Comparison of ENCODE assay signal across 33 cellular contexts in the genomic region with DNA sequence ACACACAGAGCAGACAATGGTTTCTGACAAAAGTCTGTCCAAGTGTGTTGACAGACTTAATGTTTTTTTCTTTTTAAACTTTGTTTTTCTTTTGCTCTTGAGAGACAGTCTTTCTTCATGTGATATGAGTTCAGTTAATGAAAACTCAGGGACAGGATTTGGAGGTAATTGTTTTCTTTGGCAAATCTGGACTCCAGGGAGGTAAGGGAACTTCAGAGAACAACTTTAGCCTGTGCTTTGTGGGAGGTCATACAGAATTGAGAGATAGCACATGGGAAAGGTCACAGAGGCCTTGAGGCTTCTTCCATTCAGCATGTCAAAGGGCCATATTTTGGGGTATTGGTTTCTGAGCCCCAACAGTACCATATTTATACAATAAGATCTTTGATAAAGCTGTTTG. TPM values are rescaled to one million over a fixed set of nuclear protein-coding genes. Genes with fewer than 3 reads are reported as not detected.
"Had no signal": no experiment of that assay in that cellular context is flagged by ENCODE, and none has a peak within 500 bp of the region (broad histone marks: within the 10 kb centered on the region; RNA-seq: fewer than 3 reads in every experiment).

No MANE protein-coding gene starts in this region.

- H3K27me3 ChIP-seq: colonic mucosa, dorsolateral prefrontal cortex, esophagus muscularis mucosa, esophagus squamous epithelium, foreskin keratinocyte, gastrocnemius medialis, heart left ventricle, heart right ventricle, hepatocyte had no signal

- H3K4me1 Mint-ChIP-seq: endodermal cell had no signal

- H3K4me3 Mint-ChIP-seq: dendritic cell treated with granulocyte-macrophage colony-stimulating factor and Interleukin-4, amounts not matched to agents 40 ng/mL and 50 ng/mL, for 4 days; effector memory CD8-positive, alpha-beta T cell; endodermal cell had no signal

- H2AFZ ChIP-seq: hepatocyte had no signal

- H3K27ac Mint-ChIP-seq: dendritic cell treated with granulocyte-macrophage colony-stimulating factor and Interleukin-4, amounts not matched to agents 40 ng/mL and 50 ng/mL, for 4 days; effector memory CD8-positive, alpha-beta T cell; endodermal cell had no signal

- H3K4me2 ChIP-seq: hepatocyte had no signal

- ATAC-seq: effector memory CD8-positive, alpha-beta T cell; esophagus mucosa; foreskin keratinocyte; gastrocnemius medialis; heart left ventricle; heart right ventricle had no signal

- DNase-seq: colonic mucosa; cortex of kidney; dermis blood vessel endothelial cell; dorsolateral prefrontal cortex; effector CD4-positive, alpha-beta T cell; effector CD8-positive, alpha-beta T cell; effector memory CD4-positive, alpha-beta T cell; effector memory CD8-positive, alpha-beta T cell; endodermal cell; erythroblast; esophagus squamous epithelium; foreskin fibroblast; foreskin keratinocyte; foreskin melanocyte; gastrocnemius medialis; glutamatergic neuron; head of caudate nucleus; heart left ventricle; heart right ventricle had no signal

- H3K79me2 ChIP-seq: hepatocyte had no signal

- H3K27ac ChIP-seq: colonic mucosa, coronary artery, dorsolateral prefrontal cortex, epithelial cell of prostate, esophagus muscularis mucosa, esophagus squamous epithelium, foreskin keratinocyte, gastrocnemius medialis, heart left ventricle, heart right ventricle, hepatocyte had no signal

- H3K27me3 Mint-ChIP-seq: dendritic cell treated with granulocyte-macrophage colony-stimulating factor and Interleukin-4, amounts not matched to agents 40 ng/mL and 50 ng/mL, for 4 days had no signal

- H3K36me3 ChIP-seq: colonic mucosa, esophagus muscularis mucosa, esophagus squamous epithelium, gastrocnemius medialis, heart left ventricle, heart right ventricle had no signal

- H3K9me3 ChIP-seq: colonic mucosa, esophagus muscularis mucosa, esophagus squamous epithelium, gastrocnemius medialis had no signal

- H3K4me1 ChIP-seq: colonic mucosa, esophagus muscularis mucosa, esophagus squamous epithelium, foreskin keratinocyte, gastrocnemius medialis had no signal

- H3K4me3 ChIP-seq: colonic mucosa, coronary artery, dorsolateral prefrontal cortex, esophagus muscularis mucosa, esophagus squamous epithelium, gastrocnemius medialis, heart left ventricle, heart right ventricle, hepatocyte had no signal

- FAIRE-seq: colon, endometrium, endothelial cell of umbilical vein, frontal cortex had no signal

RNA-seq across cellular contexts. Expression of gene C9orf153, which starts 9.3 kb away (rescaled TPM):
- total RNA-seq: colonic mucosa, dermis blood vessel endothelial cell, dermis microvascular lymphatic vessel endothelial cell, epithelial cell of proximal tubule, esophagus squamous epithelium, fibroblast of villous mesenchyme, frontal cortex, glomerular endothelial cell, hepatocyte had no signal
- polyA plus RNA-seq: endothelial cell of umbilical vein, hepatocyte had no signal
